1 cellular context compared by ENCODE assay signal in genomic region chr1:118960026-118960561, GRCh38.
TF ChIP-seq lines count a peak whose summit lies in the region.

No MANE protein-coding gene starts in this region.

TF ChIP-seq in SK-N-SH treated with all-trans-retinoic acid at 6 μM for 48 hours, 23 proteins besides CTCF, POLR2A, EP300 and RAD21 (continued from another document):
- TF ChIP-seq PPARA (CRISPR knock-in tag; IDR thresholded peaks at IDR 0.05; ENCODE audit: borderline replicate concordance) (no peak), ZNF70 (CRISPR knock-in tag; IDR thresholded peaks at IDR 0.05) (no peak), ISL1 (CRISPR knock-in tag; IDR thresholded peaks at IDR 0.05) (no peak), CSDC2 (CRISPR knock-in tag; IDR thresholded peaks at IDR 0.05) (no peak), BACH2 (CRISPR knock-in tag; IDR thresholded peaks at IDR 0.05; ENCODE audit: borderline replicate concordance) (no peak)
